ENCODE assay signal across 6 cellular contexts in the genomic region with DNA sequence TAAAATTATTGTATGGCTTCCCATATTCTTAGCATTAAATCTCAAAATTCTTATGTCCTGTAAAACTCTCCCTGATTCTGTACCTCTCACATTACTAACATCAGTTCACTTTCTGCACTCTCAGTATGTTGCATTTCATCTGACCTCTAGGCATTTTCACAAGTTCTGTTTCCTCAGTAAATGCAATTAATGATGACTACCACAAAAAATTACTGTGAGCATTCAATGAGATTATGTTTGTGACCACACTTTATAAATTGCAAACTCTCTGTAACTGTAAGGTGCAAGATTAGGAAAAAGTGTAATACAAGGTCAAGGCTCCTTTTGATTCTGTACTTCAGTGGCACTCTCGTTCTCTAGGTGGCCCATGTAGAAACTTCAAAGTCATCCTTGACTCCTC.
"Had no signal": no experiment of that assay in that cellular context is flagged by ENCODE, and none has a peak within 500 bp of the region (broad histone marks: within the 10 kb centered on the region; RNA-seq: fewer than 3 reads in every experiment).

No MANE protein-coding gene starts in this region.

- H3K27ac ChIP-seq: HL-60, KMS-11 had no signal

- H3K9ac ChIP-seq: KMS-11 had no signal

- H3K4me2 ChIP-seq: KMS-11 had no signal

- FAIRE-seq: HTR-8/SVneo had no signal

- DNase-seq: Karpas-422, KBM-7, KG1 had no signal
